Comparison of ENCODE assay signal across 1 cellular context in genomic region chr22:28247114-28247513, GRCh38.
TF ChIP-seq lines count a peak whose summit lies in the region.

No MANE protein-coding gene starts in this region.

TF ChIP-seq in K562, 482 proteins besides CTCF, POLR2A, EP300 and RAD21 (continued from another document):
- TF ChIP-seq NR0B1 (IDR thresholded peaks at IDR 0.05; ENCODE audit: partially characterized antibody) (no peak), THAP7 (CRISPR knock-in tag; IDR thresholded peaks at IDR 0.05) (no peak), MEIS2 (IDR thresholded peaks at IDR 0.05; ENCODE audit: partially characterized antibody) (no peak), ZNF655 (CRISPR knock-in tag; IDR thresholded peaks at IDR 0.05) (no peak)
